Comparison of ENCODE assay signal across 17 cellular contexts in genomic region chr10:94211187-94211529, GRCh38.
DNase-seq lines count a peak whose midpoint lies in the region; ATAC-seq and TF ChIP-seq lines count a peak whose summit lies in the region.
"Had no signal": no experiment of that assay in that cellular context is flagged by ENCODE, and none has a peak within 500 bp of the region (broad histone marks: within the 10 kb centered on the region; RNA-seq: fewer than 3 reads in every experiment).

No MANE protein-coding gene starts in this region.

- TF ChIP-seq EP300 in gastroesophageal sphincter (IDR thresholded peaks at IDR 0.05), result no peak

- peaks cover 1% of the 10 kb centered on the region for H3K36me3 Mint-ChIP-seq in progenitor cell of endocrine pancreas (ENCODE audit: insufficient read depth)
- H3K36me3 Mint-ChIP-seq: CD8-positive, alpha-beta T cell had no signal

- peaks cover 5% of the 10 kb centered on the region for H3K4me1 Mint-ChIP-seq in progenitor cell of endocrine pancreas (ENCODE audit: low read depth)

- peak; percentile 21 for ATAC-seq in Right ventricle myocardium inferior
- ATAC-seq in gastroesophageal sphincter, result no peak
- ATAC-seq in psoas muscle, result peak; percentile 45 to 63 (median 50)
- ATAC-seq in HG02798 (IDR thresholded peaks at IDR 0.05; ENCODE audit: poor library complexity, unreplicated experiment), result no peak
- ATAC-seq: CD8-positive, alpha-beta T cell had no signal

- no peak overlapping the region for H3K4me3 Mint-ChIP-seq in progenitor cell of endocrine pancreas (ENCODE audit: low read depth)
- H3K4me3 Mint-ChIP-seq: CD8-positive, alpha-beta T cell had no signal

- H3K9me3 Mint-ChIP-seq in progenitor cell of endocrine pancreas (ENCODE audit: low read depth), result peaks cover under 1% of the 10 kb centered on the region
- H3K9me3 Mint-ChIP-seq: CD8-positive, alpha-beta T cell had no signal

- H3K27ac ChIP-seq in gastroesophageal sphincter (peak overlapping the region in 3 of 4 donors; percentile 39 to 55 (median 46)), psoas muscle (peak overlapping the region; percentile 83), tibial artery (peak overlapping the region; percentile 52 to 77)
- H3K27ac ChIP-seq: RWPE1 had no signal

- TF ChIP-seq CTCF in gastroesophageal sphincter (IDR thresholded peaks at IDR 0.05) (no peak), psoas muscle (IDR thresholded peaks at IDR 0.05) (no peak), tibial artery (IDR thresholded peaks at IDR 0.05) (no peak), progenitor cell of endocrine pancreas (IDR thresholded peaks at IDR 0.05; ENCODE audit: unreplicated experiment) (no peak)

- H3K4me3 ChIP-seq in gastroesophageal sphincter (no peak overlapping the region), psoas muscle (no peak overlapping the region), tibial artery (no peak overlapping the region)
- H3K4me3 ChIP-seq: HAP-1 had no signal

- TF ChIP-seq POLR2A in gastroesophageal sphincter (IDR thresholded peaks at IDR 0.05), result no peak

- 67% methylated on average over 1 of the region's 1 CpG; no CpG with 5 or more reads in 1 of the 2 donors for WGBS in gastroesophageal sphincter (ENCODE audit: low coverage in 1 of 2), 2 donors
- 27 to 39% (median 37%) methylated on average over 1 of the region's 1 CpG for WGBS in psoas muscle, 3 donors

- no peak overlapping the region for H3K27ac Mint-ChIP-seq in progenitor cell of endocrine pancreas
- H3K27ac Mint-ChIP-seq: CD8-positive, alpha-beta T cell had no signal

- H3K4me1 ChIP-seq in gastroesophageal sphincter, result peaks cover 12 to 71% (median 18%) of the 10 kb centered on the region in 3 donors
- peaks cover 54% of the 10 kb centered on the region for H3K4me1 ChIP-seq in psoas muscle
- H3K4me1 ChIP-seq in tibial artery, result peaks cover 0 to 86% (median 16%) of the 10 kb centered on the region in 4 donors
- H3K4me1 ChIP-seq: HAP-1 had no signal

- H3K27me3 ChIP-seq in gastroesophageal sphincter, result no peaks in the 10 kb centered on the region
- no peaks in the 10 kb centered on the region for H3K27me3 ChIP-seq in psoas muscle (ENCODE audit: insufficient read depth in 3 of 3, low read length in 2 of 3)
- H3K27me3 ChIP-seq in tibial artery, result no peaks in the 10 kb centered on the region

- H3K9me3 ChIP-seq in gastroesophageal sphincter, result no peaks in the 10 kb centered on the region
- H3K9me3 ChIP-seq in psoas muscle, result no peaks in the 10 kb centered on the region
- no peaks in the 10 kb centered on the region for H3K9me3 ChIP-seq in tibial artery
- H3K9me3 ChIP-seq: HAP-1 had no signal

- intact Hi-C loops in Right ventricle myocardium inferior (cut with DNase I), result loop anchor here (10.0 kb wide), 1 partner anchor 126 kb away; no protein-coding TSS in a partner anchor
- intact Hi-C loops in cardiac septum (cut with DNase I), result no loop called here
- intact Hi-C loops in psoas muscle (cut with DNase I), result loop anchor here in 1 of 2 donors (5.0 to 10.0 kb wide), 3 partner anchors 79 to 216 kb away; partner anchors contain the start of gene PLCE1
- intact Hi-C loops in tibial artery (cut with DNase I; ENCODE audit: low total_unique reads), result loop anchor here (10.0 kb wide), 1 partner anchor 126 kb away; no protein-coding TSS in a partner anchor

- H3K36me3 ChIP-seq in gastroesophageal sphincter (no peaks in the 10 kb centered on the region), psoas muscle (ENCODE audit: insufficient read depth in 1 of 2, low read depth in 1 of 2) (no peaks in the 10 kb centered on the region), tibial artery (no peaks in the 10 kb centered on the region)
- H3K36me3 ChIP-seq: HAP-1 had no signal

- DNase-seq in Right ventricle myocardium inferior (ENCODE audit: missing footprints), result no peak
- DNase-seq in cardiac septum (ENCODE audit: low spot score), result no peak
- DNase-seq in psoas muscle, result no peak
- DNase-seq in tibial artery, result no peak
- no peak for DNase-seq in progenitor cell of endocrine pancreas (ENCODE audit: low spot score, unreplicated experiment)
- DNase-seq in DMS 273 (lab: John Stamatoyannopoulos, UW; ENCODE audit: unreplicated experiment), result no peak
- DNase-seq: CD8-positive, alpha-beta T cell; DMS79; KBM-7; NCI-H1417 treated with DMSO at 0.1 percent for 48 hours; NCI-H2029; NCI-H2171; NCI-H446 had no signal

- no peaks in the 10 kb centered on the region for H3K27me3 Mint-ChIP-seq in progenitor cell of endocrine pancreas

Comparison
In these comparisons a context has a peak if more than half of its experiments do, and no peak if none do; other contexts are left out.
1. ATAC-seq: peak in Right ventricle myocardium inferior (single experiment) and psoas muscle (4 of 4); none in gastroesophageal sphincter (single experiment) and HG02798 (single experiment).
2. Peak in every context shown above with its lines, with median percentiles within 50 percentile points of each other: H3K27ac ChIP-seq.